ENCODE assay signal across 1 cellular context in the genomic region with DNA sequence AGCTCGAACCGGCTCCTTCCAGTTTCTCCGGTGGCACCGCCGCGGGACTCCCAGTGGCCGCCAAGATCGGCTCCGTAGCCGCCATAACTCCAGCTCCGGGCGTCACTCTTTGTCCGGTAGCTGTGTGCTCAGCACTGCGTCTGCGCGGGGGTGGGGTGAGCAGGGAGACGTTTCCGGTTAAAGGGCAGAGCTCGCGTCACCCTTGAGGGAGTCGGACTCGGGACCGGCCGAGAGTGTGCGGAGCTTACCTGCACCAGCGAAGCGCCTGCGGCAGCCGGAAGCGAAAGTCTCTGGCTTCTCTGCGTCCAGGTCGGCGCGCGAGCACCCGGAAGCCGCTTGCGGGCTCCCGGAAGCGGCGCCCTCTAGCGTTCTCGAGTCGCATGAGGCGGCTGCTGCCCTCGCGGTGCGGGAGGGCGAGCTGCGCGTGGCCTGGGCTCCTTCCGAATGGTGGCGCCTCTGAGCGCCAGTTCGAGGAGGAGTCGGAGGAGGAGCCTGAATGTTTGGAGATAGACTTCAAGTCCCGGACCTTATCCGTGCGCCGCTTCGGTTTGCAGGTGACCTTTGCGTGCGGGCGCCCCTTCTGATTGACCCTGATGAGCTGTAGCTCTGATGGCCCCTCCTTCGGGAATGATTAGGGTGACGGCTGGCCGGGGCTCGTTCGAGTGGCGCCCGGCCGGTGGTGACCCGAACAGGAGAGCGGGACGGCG.
TF ChIP-seq lines count a peak whose summit lies in the region.

A gene (minus strand): TSS at position 303 of the 707 bp plus-strand sequence. CDS start 218 bp downstream, at position 85.

TF ChIP-seq in HepG2, 621 proteins besides CTCF, POLR2A, EP300 and RAD21 (continued from another document and continues in another):
- peak; percentile 98 for TF ChIP-seq MZF1 (CRISPR knock-in tag; IDR thresholded peaks at IDR 0.05; ENCODE audit: borderline replicate concordance)
- TF ChIP-seq, protein P1, sequence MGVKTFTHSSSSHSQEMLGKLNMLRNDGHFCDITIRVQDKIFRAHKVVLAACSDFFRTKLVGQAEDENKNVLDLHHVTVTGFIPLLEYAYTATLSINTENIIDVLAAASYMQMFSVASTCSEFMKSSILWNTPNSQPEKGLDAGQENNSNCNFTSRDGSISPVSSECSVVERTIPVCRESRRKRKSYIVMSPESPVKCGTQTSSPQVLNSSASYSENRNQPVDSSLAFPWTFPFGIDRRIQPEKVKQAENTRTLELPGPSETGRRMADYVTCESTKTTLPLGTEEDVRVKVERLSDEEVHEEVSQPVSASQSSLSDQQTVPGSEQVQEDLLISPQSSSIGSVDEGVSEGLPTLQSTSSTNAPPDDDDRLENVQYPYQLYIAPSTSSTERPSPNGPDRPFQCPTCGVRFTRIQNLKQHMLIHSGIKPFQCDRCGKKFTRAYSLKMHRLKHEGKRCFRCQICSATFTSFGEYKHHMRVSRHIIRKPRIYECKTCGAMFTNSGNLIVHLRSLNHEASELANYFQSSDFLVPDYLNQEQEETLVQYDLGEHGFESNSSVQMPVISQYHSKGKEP (CRISPR knock-in tag; IDR thresholded peaks at IDR 0.05) = no peak
- TF ChIP-seq HNRNPK (IDR thresholded peaks at IDR 0.05; ENCODE audit: low read depth, low read length, poor library complexity, severe bottlenecking) = peak; percentile 54
- TF ChIP-seq HES4 (CRISPR knock-in tag; IDR thresholded peaks at IDR 0.05; ENCODE audit: borderline replicate concordance) = peak; percentile 61; the same call in 1 of the 2 replicates
- TF ChIP-seq ZNF124 (CRISPR knock-in tag; IDR thresholded peaks at IDR 0.05) = peak; percentile 94
- TF ChIP-seq KDM6A (CRISPR knock-in tag; IDR thresholded peaks at IDR 0.05; ENCODE audit: low read depth) = 0 out of 2 replicates have a peak, but pooled peaks have one; percentile 50
- peak; percentile 80; the same call in 1 of the 2 replicates for TF ChIP-seq ZNF367 (CRISPR knock-in tag; IDR thresholded peaks at IDR 0.05; ENCODE audit: borderline replicate concordance)
- TF ChIP-seq, protein P2, sequence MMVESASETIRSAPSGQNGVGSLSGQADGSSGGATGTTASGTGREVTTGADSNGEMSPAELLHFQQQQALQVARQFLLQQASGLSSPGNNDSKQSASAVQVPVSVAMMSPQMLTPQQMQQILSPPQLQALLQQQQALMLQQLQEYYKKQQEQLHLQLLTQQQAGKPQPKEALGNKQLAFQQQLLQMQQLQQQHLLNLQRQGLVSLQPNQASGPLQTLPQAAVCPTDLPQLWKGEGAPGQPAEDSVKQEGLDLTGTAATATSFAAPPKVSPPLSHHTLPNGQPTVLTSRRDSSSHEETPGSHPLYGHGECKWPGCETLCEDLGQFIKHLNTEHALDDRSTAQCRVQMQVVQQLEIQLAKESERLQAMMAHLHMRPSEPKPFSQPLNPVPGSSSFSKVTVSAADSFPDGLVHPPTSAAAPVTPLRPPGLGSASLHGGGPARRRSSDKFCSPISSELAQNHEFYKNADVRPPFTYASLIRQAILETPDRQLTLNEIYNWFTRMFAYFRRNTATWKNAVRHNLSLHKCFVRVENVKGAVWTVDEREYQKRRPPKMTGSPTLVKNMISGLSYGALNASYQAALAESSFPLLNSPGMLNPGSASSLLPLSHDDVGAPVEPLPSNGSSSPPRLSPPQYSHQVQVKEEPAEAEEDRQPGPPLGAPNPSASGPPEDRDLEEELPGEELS (CRISPR knock-in tag; IDR thresholded peaks at IDR 0.05) = peak; percentile 76
- peak; percentile 93 for TF ChIP-seq HDAC1 (CRISPR knock-in tag; IDR thresholded peaks at IDR 0.05)
- TF ChIP-seq ZNF547 (CRISPR knock-in tag; IDR thresholded peaks at IDR 0.05) = peak; percentile 99
- peak; percentile 63; the same call in 1 of the 2 replicates for TF ChIP-seq ZNF652 (CRISPR knock-in tag; IDR thresholded peaks at IDR 0.05; ENCODE audit: borderline replicate concordance, low read depth)
- peak; percentile 89 for TF ChIP-seq ZNF749 (CRISPR knock-in tag; IDR thresholded peaks at IDR 0.05; ENCODE audit: borderline replicate concordance)
- TF ChIP-seq, protein P3, sequence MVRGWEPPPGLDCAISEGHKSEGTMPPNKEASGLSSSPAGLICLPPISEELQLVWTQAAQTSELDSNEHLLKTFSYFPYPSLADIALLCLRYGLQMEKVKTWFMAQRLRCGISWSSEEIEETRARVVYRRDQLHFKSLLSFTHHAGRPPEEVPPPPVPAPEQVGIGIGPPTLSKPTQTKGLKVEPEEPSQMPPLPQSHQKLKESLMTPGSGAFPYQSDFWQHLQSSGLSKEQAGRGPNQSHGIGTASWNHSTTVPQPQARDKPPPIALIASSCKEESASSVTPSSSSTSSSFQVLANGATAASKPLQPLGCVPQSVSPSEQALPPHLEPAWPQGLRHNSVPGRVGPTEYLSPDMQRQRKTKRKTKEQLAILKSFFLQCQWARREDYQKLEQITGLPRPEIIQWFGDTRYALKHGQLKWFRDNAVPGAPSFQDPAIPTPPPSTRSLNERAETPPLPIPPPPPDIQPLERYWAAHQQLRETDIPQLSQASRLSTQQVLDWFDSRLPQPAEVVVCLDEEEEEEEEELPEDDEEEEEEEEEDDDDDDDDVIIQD (CRISPR knock-in tag; IDR thresholded peaks at IDR 0.05; ENCODE audit: low read depth) = peak; percentile 96
- TF ChIP-seq GFI1 (CRISPR knock-in tag; IDR thresholded peaks at IDR 0.05; ENCODE audit: borderline replicate concordance) = peak; percentile 85; the same call in 1 of the 2 replicates
- peak; percentile 27; the same call in 1 of the 2 replicates for TF ChIP-seq ONECUT2 (CRISPR knock-in tag; IDR thresholded peaks at IDR 0.05)
- TF ChIP-seq ZNF614 (CRISPR knock-in tag; IDR thresholded peaks at IDR 0.05; ENCODE audit: borderline replicate concordance) = peak; percentile 99
- TF ChIP-seq TBL1XR1 (IDR thresholded peaks at IDR 0.05; ENCODE audit: borderline replicate concordance, low read length, partially characterized antibody) = peak; percentile 87
- TF ChIP-seq SMC3 (IDR thresholded peaks at IDR 0.05; ENCODE audit: low read length) = peak; percentile 18; the same call in 1 of the 2 replicates
- TF ChIP-seq ZNF446 (CRISPR knock-in tag; IDR thresholded peaks at IDR 0.05) = peak; percentile 80; the same call in 1 of the 2 replicates
- TF ChIP-seq NBN (conservative IDR thresholded peaks at IDR 0.05) = no peak
- peak; percentile 99 for TF ChIP-seq ELF3 (CRISPR knock-in tag; IDR thresholded peaks at IDR 0.05)
- peak; percentile 93 for TF ChIP-seq ZNF232 (CRISPR knock-in tag; IDR thresholded peaks at IDR 0.05; ENCODE audit: borderline replicate concordance)
- no peak for TF ChIP-seq NFIB (CRISPR knock-in tag; IDR thresholded peaks at IDR 0.05; ENCODE audit: borderline replicate concordance)
- no peak for TF ChIP-seq REXO4 (CRISPR knock-in tag; IDR thresholded peaks at IDR 0.05; ENCODE audit: borderline replicate concordance)
- TF ChIP-seq, protein P4, sequence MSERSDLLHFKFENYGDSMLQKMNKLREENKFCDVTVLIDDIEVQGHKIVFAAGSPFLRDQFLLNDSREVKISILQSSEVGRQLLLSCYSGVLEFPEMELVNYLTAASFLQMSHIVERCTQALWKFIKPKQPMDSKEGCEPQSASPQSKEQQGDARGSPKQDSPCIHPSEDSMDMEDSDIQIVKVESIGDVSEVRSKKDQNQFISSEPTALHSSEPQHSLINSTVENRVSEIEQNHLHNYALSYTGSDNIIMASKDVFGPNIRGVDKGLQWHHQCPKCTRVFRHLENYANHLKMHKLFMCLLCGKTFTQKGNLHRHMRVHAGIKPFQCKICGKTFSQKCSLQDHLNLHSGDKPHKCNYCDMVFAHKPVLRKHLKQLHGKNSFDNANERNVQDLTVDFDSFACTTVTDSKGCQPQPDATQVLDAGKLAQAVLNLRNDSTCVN (CRISPR knock-in tag; IDR thresholded peaks at IDR 0.05; ENCODE audit: borderline replicate concordance) = peak; percentile 79; the same call in 1 of the 2 replicates
- TF ChIP-seq ZNF343 (CRISPR knock-in tag; IDR thresholded peaks at IDR 0.05) = peak; percentile 100
- TF ChIP-seq, protein P5, sequence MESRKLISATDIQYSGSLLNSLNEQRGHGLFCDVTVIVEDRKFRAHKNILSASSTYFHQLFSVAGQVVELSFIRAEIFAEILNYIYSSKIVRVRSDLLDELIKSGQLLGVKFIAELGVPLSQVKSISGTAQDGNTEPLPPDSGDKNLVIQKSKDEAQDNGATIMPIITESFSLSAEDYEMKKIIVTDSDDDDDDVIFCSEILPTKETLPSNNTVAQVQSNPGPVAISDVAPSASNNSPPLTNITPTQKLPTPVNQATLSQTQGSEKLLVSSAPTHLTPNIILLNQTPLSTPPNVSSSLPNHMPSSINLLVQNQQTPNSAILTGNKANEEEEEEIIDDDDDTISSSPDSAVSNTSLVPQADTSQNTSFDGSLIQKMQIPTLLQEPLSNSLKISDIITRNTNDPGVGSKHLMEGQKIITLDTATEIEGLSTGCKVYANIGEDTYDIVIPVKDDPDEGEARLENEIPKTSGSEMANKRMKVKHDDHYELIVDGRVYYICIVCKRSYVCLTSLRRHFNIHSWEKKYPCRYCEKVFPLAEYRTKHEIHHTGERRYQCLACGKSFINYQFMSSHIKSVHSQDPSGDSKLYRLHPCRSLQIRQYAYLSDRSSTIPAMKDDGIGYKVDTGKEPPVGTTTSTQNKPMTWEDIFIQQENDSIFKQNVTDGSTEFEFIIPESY (CRISPR knock-in tag; IDR thresholded peaks at IDR 0.05) = peak; percentile 91
- no peak for TF ChIP-seq ZNF549 (CRISPR knock-in tag; IDR thresholded peaks at IDR 0.05)
- no peak for TF ChIP-seq CEBPB (IDR thresholded peaks at IDR 0.05; ENCODE audit: borderline replicate concordance, low read depth, low read length)
- TF ChIP-seq, protein P6, sequence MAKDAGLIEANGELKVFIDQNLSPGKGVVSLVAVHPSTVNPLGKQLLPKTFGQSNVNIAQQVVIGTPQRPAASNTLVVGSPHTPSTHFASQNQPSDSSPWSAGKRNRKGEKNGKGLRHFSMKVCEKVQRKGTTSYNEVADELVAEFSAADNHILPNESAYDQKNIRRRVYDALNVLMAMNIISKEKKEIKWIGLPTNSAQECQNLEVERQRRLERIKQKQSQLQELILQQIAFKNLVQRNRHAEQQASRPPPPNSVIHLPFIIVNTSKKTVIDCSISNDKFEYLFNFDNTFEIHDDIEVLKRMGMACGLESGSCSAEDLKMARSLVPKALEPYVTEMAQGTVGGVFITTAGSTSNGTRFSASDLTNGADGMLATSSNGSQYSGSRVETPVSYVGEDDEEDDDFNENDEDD (CRISPR knock-in tag; IDR thresholded peaks at IDR 0.05; ENCODE audit: borderline replicate concordance) = peak; percentile 97
- TF ChIP-seq ZNF569 (CRISPR knock-in tag; IDR thresholded peaks at IDR 0.05; ENCODE audit: borderline replicate concordance) = peak; percentile 88; the same call in 1 of the 2 replicates
- peak; percentile 98 for TF ChIP-seq POLR2G (IDR thresholded peaks at IDR 0.05; ENCODE audit: low read depth, low read length)
- TF ChIP-seq, protein P7, sequence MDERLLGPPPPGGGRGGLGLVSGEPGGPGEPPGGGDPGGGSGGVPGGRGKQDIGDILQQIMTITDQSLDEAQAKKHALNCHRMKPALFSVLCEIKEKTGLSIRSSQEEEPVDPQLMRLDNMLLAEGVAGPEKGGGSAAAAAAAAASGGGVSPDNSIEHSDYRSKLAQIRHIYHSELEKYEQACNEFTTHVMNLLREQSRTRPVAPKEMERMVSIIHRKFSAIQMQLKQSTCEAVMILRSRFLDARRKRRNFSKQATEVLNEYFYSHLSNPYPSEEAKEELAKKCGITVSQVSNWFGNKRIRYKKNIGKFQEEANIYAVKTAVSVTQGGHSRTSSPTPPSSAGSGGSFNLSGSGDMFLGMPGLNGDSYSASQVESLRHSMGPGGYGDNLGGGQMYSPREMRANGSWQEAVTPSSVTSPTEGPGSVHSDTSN (CRISPR knock-in tag; IDR thresholded peaks at IDR 0.05) = 0 out of 2 replicates have a peak, but pooled peaks have one; percentile 2
- no peak for TF ChIP-seq SYNCRIP (IDR thresholded peaks at IDR 0.05; ENCODE audit: insufficient read depth, low read depth, low read length)
- TF ChIP-seq, protein P8, sequence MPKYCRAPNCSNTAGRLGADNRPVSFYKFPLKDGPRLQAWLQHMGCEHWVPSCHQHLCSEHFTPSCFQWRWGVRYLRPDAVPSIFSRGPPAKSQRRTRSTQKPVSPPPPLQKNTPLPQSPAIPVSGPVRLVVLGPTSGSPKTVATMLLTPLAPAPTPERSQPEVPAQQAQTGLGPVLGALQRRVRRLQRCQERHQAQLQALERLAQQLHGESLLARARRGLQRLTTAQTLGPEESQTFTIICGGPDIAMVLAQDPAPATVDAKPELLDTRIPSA (CRISPR knock-in tag; IDR thresholded peaks at IDR 0.05; ENCODE audit: borderline replicate concordance) = peak; percentile 62; the same call in 1 of the 2 replicates
- TF ChIP-seq GATAD2A (CRISPR knock-in tag; IDR thresholded peaks at IDR 0.05) = peak; percentile 89
- TF ChIP-seq HMGA1 (CRISPR knock-in tag; conservative IDR thresholded peaks at IDR 0.05) = no peak
- TF ChIP-seq, protein P9, sequence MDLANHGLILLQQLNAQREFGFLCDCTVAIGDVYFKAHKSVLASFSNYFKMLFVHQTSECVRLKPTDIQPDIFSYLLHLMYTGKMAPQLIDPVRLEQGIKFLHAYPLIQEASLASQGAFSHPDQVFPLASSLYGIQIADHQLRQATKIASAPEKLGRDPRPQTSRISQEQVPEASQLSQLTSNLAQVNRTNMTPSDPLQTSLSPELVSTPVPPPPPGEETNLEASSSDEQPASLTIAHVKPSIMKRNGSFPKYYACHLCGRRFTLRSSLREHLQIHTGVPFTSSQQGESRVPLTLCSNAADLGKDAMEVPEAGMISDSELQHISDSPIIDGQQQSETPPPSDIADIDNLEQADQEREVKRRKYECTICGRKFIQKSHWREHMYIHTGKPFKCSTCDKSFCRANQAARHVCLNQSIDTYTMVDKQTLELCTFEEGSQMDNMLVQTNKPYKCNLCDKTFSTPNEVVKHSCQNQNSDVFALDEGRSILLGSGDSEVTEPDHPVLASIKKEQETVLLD (CRISPR knock-in tag; IDR thresholded peaks at IDR 0.05; ENCODE audit: low read depth) = peak; percentile 97
- TF ChIP-seq, protein P10, sequence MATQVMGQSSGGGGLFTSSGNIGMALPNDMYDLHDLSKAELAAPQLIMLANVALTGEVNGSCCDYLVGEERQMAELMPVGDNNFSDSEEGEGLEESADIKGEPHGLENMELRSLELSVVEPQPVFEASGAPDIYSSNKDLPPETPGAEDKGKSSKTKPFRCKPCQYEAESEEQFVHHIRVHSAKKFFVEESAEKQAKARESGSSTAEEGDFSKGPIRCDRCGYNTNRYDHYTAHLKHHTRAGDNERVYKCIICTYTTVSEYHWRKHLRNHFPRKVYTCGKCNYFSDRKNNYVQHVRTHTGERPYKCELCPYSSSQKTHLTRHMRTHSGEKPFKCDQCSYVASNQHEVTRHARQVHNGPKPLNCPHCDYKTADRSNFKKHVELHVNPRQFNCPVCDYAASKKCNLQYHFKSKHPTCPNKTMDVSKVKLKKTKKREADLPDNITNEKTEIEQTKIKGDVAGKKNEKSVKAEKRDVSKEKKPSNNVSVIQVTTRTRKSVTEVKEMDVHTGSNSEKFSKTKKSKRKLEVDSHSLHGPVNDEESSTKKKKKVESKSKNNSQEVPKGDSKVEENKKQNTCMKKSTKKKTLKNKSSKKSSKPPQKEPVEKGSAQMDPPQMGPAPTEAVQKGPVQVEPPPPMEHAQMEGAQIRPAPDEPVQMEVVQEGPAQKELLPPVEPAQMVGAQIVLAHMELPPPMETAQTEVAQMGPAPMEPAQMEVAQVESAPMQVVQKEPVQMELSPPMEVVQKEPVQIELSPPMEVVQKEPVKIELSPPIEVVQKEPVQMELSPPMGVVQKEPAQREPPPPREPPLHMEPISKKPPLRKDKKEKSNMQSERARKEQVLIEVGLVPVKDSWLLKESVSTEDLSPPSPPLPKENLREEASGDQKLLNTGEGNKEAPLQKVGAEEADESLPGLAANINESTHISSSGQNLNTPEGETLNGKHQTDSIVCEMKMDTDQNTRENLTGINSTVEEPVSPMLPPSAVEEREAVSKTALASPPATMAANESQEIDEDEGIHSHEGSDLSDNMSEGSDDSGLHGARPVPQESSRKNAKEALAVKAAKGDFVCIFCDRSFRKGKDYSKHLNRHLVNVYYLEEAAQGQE (IDR thresholded peaks at IDR 0.05; ENCODE audit: borderline replicate concordance in 1 of 2, low read depth in 1 of 2, low read length in 2 of 2) = peak in 1 of 2 experiments; percentile 82; a peak in 2 of 4 replicates
- peak; percentile 91; the same call in 1 of the 2 replicates for TF ChIP-seq MAF1 (CRISPR knock-in tag; IDR thresholded peaks at IDR 0.05; ENCODE audit: borderline replicate concordance)
- TF ChIP-seq RFX1 (IDR thresholded peaks at IDR 0.05) = no peak
